Comparison of ENCODE assay signal across 19 cellular contexts in the genomic region with DNA sequence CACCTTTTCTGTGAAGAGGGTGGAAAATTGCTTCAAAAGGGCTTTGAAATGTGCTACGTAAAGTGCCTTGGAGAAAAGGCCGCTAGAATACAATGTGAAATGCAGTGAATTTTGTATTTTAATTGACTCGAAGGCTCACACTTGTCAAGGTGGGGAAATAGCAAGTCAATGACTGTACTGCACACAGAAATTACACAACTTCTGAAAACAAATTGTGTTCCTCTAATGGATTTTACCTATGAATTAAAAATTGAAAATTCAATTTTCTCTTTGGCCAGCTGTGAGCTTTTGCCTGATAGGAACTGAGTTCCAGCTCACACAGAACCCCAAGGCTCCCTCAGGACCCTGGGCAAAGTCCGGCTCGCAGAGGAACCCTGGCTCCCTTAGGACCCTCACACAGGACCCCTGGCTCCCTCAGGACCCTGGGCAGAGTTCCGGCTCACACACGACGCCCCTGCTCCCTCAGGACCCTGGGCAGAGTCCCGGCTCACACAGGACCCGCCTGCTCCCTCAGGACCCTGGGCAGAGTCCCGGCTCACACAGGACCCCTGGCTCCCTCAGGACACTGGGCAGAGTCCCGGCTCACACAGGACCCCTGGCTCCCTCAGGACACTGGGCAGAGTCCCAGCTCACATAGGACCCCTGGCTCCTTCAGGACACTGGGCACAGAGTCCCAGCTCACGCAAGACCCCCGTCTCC.
"Had no signal": no experiment of that assay in that cellular context is flagged by ENCODE, and none has a peak within 500 bp of the region (broad histone marks: within the 10 kb centered on the region; RNA-seq: fewer than 3 reads in every experiment).

No MANE protein-coding gene starts in this region.

- H3K27me3 ChIP-seq: upper lobe of right lung had no signal

- H3K36me3 ChIP-seq: prostate gland, upper lobe of right lung had no signal

- H3K27ac Mint-ChIP-seq: activated naive CD4-positive, alpha-beta T cell treated with anti-CD3 and anti-CD28 coated beads for 36 hours; activated naive CD8-positive, alpha-beta T cell treated with anti-CD3 and anti-CD28 coated beads, Interleukin-2, amount 50 U/mL, for 24 hours; dendritic cell treated with granulocyte-macrophage colony-stimulating factor and Interleukin-4, amounts not matched to agents 40 ng/mL and 50 ng/mL, for 4 days; effector memory CD8-positive, alpha-beta T cell; natural killer cell; T-helper 2 cell treated with Interferon-gamma antibody and Interleukin-4, amounts not matched to agents 5 μg/mL and 100 μg/mL, for 36 hours had no signal

- H3K4me2 ChIP-seq: smooth muscle cell had no signal

- H3K4me3 ChIP-seq: lung, prostate gland, smooth muscle cell, upper lobe of right lung had no signal

- H3K36me3 Mint-ChIP-seq: natural killer cell had no signal

- H3K4me3 Mint-ChIP-seq: activated naive CD4-positive, alpha-beta T cell treated with anti-CD3 and anti-CD28 coated beads for 36 hours; activated naive CD8-positive, alpha-beta T cell treated with anti-CD3 and anti-CD28 coated beads, Interleukin-2, amount 50 U/mL, for 24 hours; dendritic cell treated with granulocyte-macrophage colony-stimulating factor and Interleukin-4, amounts not matched to agents 40 ng/mL and 50 ng/mL, for 4 days; effector memory CD8-positive, alpha-beta T cell; natural killer cell; T-helper 2 cell treated with Interferon-gamma antibody and Interleukin-4, amounts not matched to agents 5 μg/mL and 100 μg/mL, for 36 hours had no signal

- H3K9me3 Mint-ChIP-seq: activated naive CD4-positive, alpha-beta T cell treated with anti-CD3 and anti-CD28 coated beads for 36 hours; activated naive CD8-positive, alpha-beta T cell treated with anti-CD3 and anti-CD28 coated beads, Interleukin-2, amount 50 U/mL, for 24 hours; dendritic cell treated with granulocyte-macrophage colony-stimulating factor and Interleukin-4, amounts not matched to agents 40 ng/mL and 50 ng/mL, for 4 days; effector memory CD8-positive, alpha-beta T cell; natural killer cell; T-helper 2 cell treated with Interferon-gamma antibody and Interleukin-4, amounts not matched to agents 5 μg/mL and 100 μg/mL, for 36 hours had no signal

- H3K9me3 ChIP-seq: prostate gland, upper lobe of right lung had no signal

- ATAC-seq: activated naive CD8-positive, alpha-beta T cell treated with anti-CD3 and anti-CD28 coated beads, Interleukin-2, amount 50 U/mL, for 24 hours; effector memory CD8-positive, alpha-beta T cell; natural killer cell had no signal

- H3K27ac ChIP-seq: prostate gland, upper lobe of right lung had no signal

- H3K4me1 Mint-ChIP-seq: natural killer cell had no signal

- DNase-seq: activated CD4-positive, alpha-beta T cell treated with anti-CD3 and anti-CD28 coated beads, Interleukin-2, amount 50 U/mL, for 1 hour; activated CD4-positive, CD25-positive, alpha-beta regulatory T cell; activated CD8-positive, alpha-beta memory T cell treated with anti-CD3 and anti-CD28 coated beads for 24 hours; activated naive CD4-positive, alpha-beta T cell treated with anti-CD3 and anti-CD28 coated beads for 36 hours; activated naive CD8-positive, alpha-beta T cell treated with anti-CD3 and anti-CD28 coated beads, Interleukin-2, amount 50 U/mL, for 24 hours; cerebellar nuclear complex; effector memory CD8-positive, alpha-beta T cell; kidney glomerular epithelial cell; natural killer cell; occipital lobe; stimulated activated CD4-positive, alpha-beta T cell treated with anti-CD3 and anti-CD28 coated beads, Interleukin-4, amount 100 ng/mL, for 4 hours; stimulated activated CD8-positive, alpha-beta memory T cell treated with anti-CD3 and anti-CD28 coated beads, Interleukin-4, amount 100 ng/mL, for 48 hours; stimulated activated naive CD4-positive, alpha-beta T cell treated with Interleukin-2 at 50 U/mL for 16 hours; upper lobe of right lung had no signal

- H3K4me1 ChIP-seq: prostate gland, upper lobe of right lung had no signal

- H3K27me3 Mint-ChIP-seq: activated naive CD8-positive, alpha-beta T cell treated with anti-CD3 and anti-CD28 coated beads, Interleukin-2, amount 50 U/mL, for 24 hours had no signal
